20 cellular contexts compared by ENCODE assay signal in genomic region chr3:49460956-49461355, GRCh38. TPM values are rescaled to one million over a fixed set of nuclear protein-coding genes. Genes with fewer than 3 reads are reported as not detected.
DNase-seq lines count a peak whose midpoint lies in the region; ATAC-seq, FAIRE-seq and TF ChIP-seq lines count a peak whose summit lies in the region.
"Had no signal": no experiment of that assay in that cellular context is flagged by ENCODE, and none has a peak within 500 bp of the region (broad histone marks: within the 10 kb centered on the region; RNA-seq: fewer than 3 reads in every experiment).

No MANE protein-coding gene starts in this region.

- WGBS in right cardiac atrium = 83% methylated on average over 4 of the region's 4 CpGs
- 84% methylated on average over 4 of the region's 4 CpGs for WGBS in suprapubic skin

- H3K4me1 ChIP-seq in cardiac muscle cell (ENCODE audit: low read depth) = peaks cover 43% of the 10 kb centered on the region
- peaks cover 14% of the 10 kb centered on the region for H3K4me1 ChIP-seq in right cardiac atrium (ENCODE audit: control insufficient read depth, insufficient read depth, low read length)
- H3K4me1 ChIP-seq in suprapubic skin = peaks cover 25% of the 10 kb centered on the region

- TF ChIP-seq POLR2A in suprapubic skin (IDR thresholded peaks at IDR 0.05) = no peak

- H3K4me3 ChIP-seq in cardiac muscle cell (no peak overlapping the region), right cardiac atrium (ENCODE audit: low read length) (no peak overlapping the region), bronchial epithelial cell (ENCODE audit: low read depth, low read length) (no peak overlapping the region), suprapubic skin (no peak overlapping the region)
- H3K4me3 ChIP-seq: BLaER1, HAP-1, Peyer's patch, tibial artery had no signal

- H3K4me3 Mint-ChIP-seq in type B pancreatic cell = peak overlapping the region; percentile 68
- H3K4me3 Mint-ChIP-seq: activated T-cell treated with anti-CD3 and anti-CD28 coated beads, Interleukin-2, amount 50 U/mL, for 72 hours; IgD-negative memory B cell had no signal

- TF ChIP-seq CTCF in cardiac muscle cell (IDR thresholded peaks at IDR 0.05; ENCODE audit: low read depth, low read length) (no peak), bronchial epithelial cell (IDR thresholded peaks at IDR 0.05; ENCODE audit: insufficient read depth, low read length, severe bottlenecking) (no peak), type B pancreatic cell (conservative IDR thresholded peaks at IDR 0.05) (no peak), suprapubic skin (IDR thresholded peaks at IDR 0.05) (no peak)

- H3K4me1 Mint-ChIP-seq in type B pancreatic cell (ENCODE audit: unreplicated experiment) = peaks cover 28% of the 10 kb centered on the region
- H3K4me1 Mint-ChIP-seq: IgD-negative memory B cell had no signal

- ATAC-seq in right cardiac atrium = no peak
- ATAC-seq: activated T-cell treated with anti-CD3 and anti-CD28 coated beads, Interleukin-2, amount 50 U/mL, for 72 hours had no signal

- no peaks in the 10 kb centered on the region for H3K9me3 ChIP-seq in cardiac muscle cell (ENCODE audit: low read depth)
- H3K9me3 ChIP-seq in right cardiac atrium (ENCODE audit: control insufficient read depth, low read length) = no peaks in the 10 kb centered on the region
- no peaks in the 10 kb centered on the region for H3K9me3 ChIP-seq in suprapubic skin
- H3K9me3 ChIP-seq: BLaER1, HAP-1, Peyer's patch, tibial artery had no signal

- FAIRE-seq in bronchial epithelial cell (lab: Jason Lieb, UNC) = peak; percentile 55
- FAIRE-seq: endometrium, TTC549 had no signal

- no peaks in the 10 kb centered on the region for H3K27me3 Mint-ChIP-seq in type B pancreatic cell
- H3K27me3 Mint-ChIP-seq: IgD-negative memory B cell had no signal

- no peaks in the 10 kb centered on the region for H3K9me3 Mint-ChIP-seq in type B pancreatic cell
- H3K9me3 Mint-ChIP-seq: activated T-cell treated with anti-CD3 and anti-CD28 coated beads, Interleukin-2, amount 50 U/mL, for 72 hours; IgD-negative memory B cell had no signal

- H3K27ac Mint-ChIP-seq in type B pancreatic cell = peak overlapping the region; percentile 93
- H3K27ac Mint-ChIP-seq: activated T-cell treated with anti-CD3 and anti-CD28 coated beads, Interleukin-2, amount 50 U/mL, for 72 hours; IgD-negative memory B cell had no signal

- DNase-seq in cardiac muscle cell (ENCODE audit: low read depth in 1 of 2, low spot score in 1 of 2) = no peak
- DNase-seq in right cardiac atrium = no peak
- no peak for DNase-seq in bronchial epithelial cell (ENCODE audit: low read depth)
- DNase-seq in myocyte (ENCODE audit: low read depth) = peak; percentile 58
- no peak for DNase-seq in type B pancreatic cell (ENCODE audit: extremely low spot score, unreplicated experiment)
- DNase-seq in suprapubic skin (ENCODE audit: low spot score in 2 of 2) = no peak
- DNase-seq in NCI-H524 treated with DMSO at 0.1 percent for 48 hours (lab: John Stamatoyannopoulos, UW) = no peak
- DNase-seq in NCI-H146 (lab: John Stamatoyannopoulos, UW) = no peak
- DNase-seq: 8988T; activated CD4-positive, alpha-beta T cell treated with anti-CD3 and anti-CD28 coated beads, Interleukin-2, amount 50 U/mL, for 4 hours; activated T-cell treated with anti-CD3 and anti-CD28 coated beads, Interleukin-2, amount 50 U/mL, for 72 hours; DMS 273 treated with DMSO at 0.1 percent for 48 hours; Peyer's patch; stimulated activated CD4-positive, alpha-beta T cell treated with anti-CD3 and anti-CD28 coated beads, Interleukin-4, amount 100 ng/mL, for 4 hours; tibial artery had no signal

- H3K27me3 ChIP-seq in cardiac muscle cell (no peaks in the 10 kb centered on the region), right cardiac atrium (ENCODE audit: control insufficient read depth, insufficient read depth) (no peaks in the 10 kb centered on the region), bronchial epithelial cell (ENCODE audit: control insufficient read depth, insufficient read depth, low read length) (no peaks in the 10 kb centered on the region), suprapubic skin (no peaks in the 10 kb centered on the region)
- H3K27me3 ChIP-seq: BLaER1, Peyer's patch, tibial artery had no signal

- H3K27ac ChIP-seq in cardiac muscle cell = peak overlapping the region; percentile 97
- H3K27ac ChIP-seq in right cardiac atrium (ENCODE audit: low read length) = no peak overlapping the region
- no peak overlapping the region for H3K27ac ChIP-seq in suprapubic skin
- H3K27ac ChIP-seq: BLaER1, tibial artery had no signal

- H3K36me3 ChIP-seq in cardiac muscle cell (no peaks in the 10 kb centered on the region), bronchial epithelial cell (ENCODE audit: control insufficient read depth, insufficient read depth, low read length) (no peaks in the 10 kb centered on the region), suprapubic skin (no peaks in the 10 kb centered on the region)
- H3K36me3 ChIP-seq: BLaER1, HAP-1, Peyer's patch, tibial artery had no signal

- intact Hi-C loops in right cardiac atrium (cut with DNase I) = loop anchor here in 1 of 4 donors (10.0 kb wide), 1 partner anchor 214 kb away; the partner anchor contains the start of gene APEH

- H3K36me3 Mint-ChIP-seq in type B pancreatic cell = no peaks in the 10 kb centered on the region
- H3K36me3 Mint-ChIP-seq: IgD-negative memory B cell had no signal

- no peak for TF ChIP-seq EP300 in suprapubic skin (IDR thresholded peaks at IDR 0.05)

RNA-seq across cellular contexts. Expression of gene DAG1, which starts 9.1 kb away (rescaled TPM):
- total RNA-seq in cardiac muscle cell (185 and 194 TPM in 2 replicates), right cardiac atrium (100 to 1,000 TPM; 113 to 141 (median 121) TPM), bronchial epithelial cell (20.3 and 26.9 TPM in 2 replicates), myocyte (276 and 362 TPM in 2 replicates), type B pancreatic cell (ENCODE audit: low replicate concordance) (84.3 and 126 TPM in 2 replicates), suprapubic skin (100 to 1,000 TPM in 1 of 4 donors, 10 to 100 TPM in 3; 42.1 to 102 (median 76.6) TPM)
- polyA plus RNA-seq in cardiac muscle cell (104 and 107 TPM in 2 replicates), right cardiac atrium (64.0 TPM)
- polyA plus RNA-seq in myocyte (2012) = 86.1 TPM

RNA-seq across cellular contexts. Expression of gene NICN1, which starts 31.8 kb away (rescaled TPM):
- total RNA-seq in cardiac muscle cell = 6.2 and 21.1 TPM in 2 replicates
- 30.4 and 37.7 TPM in 2 replicates for polyA plus RNA-seq in cardiac muscle cell
- 10 to 100 TPM in 3 of 4 donors, 1 to 10 TPM in 1; 7.5 to 19.4 (median 18.4) TPM for total RNA-seq in right cardiac atrium
- 13.3 TPM for polyA plus RNA-seq in right cardiac atrium
- total RNA-seq in bronchial epithelial cell = 1.3 and 3.3 TPM in 2 replicates
- 3.4 and 5.7 TPM in 2 replicates for total RNA-seq in myocyte
- 11.8 TPM for polyA plus RNA-seq in myocyte (2012)
- total RNA-seq in type B pancreatic cell (ENCODE audit: low replicate concordance) = 16.2 and 27.1 TPM in 2 replicates
- 10 to 100 TPM in 2 of 4 donors, 1 to 10 TPM in 2; 4.7 to 11.5 (median 9.1) TPM for total RNA-seq in suprapubic skin

RNA-seq across cellular contexts. Expression of gene AMT, which starts 38.7 kb away (rescaled TPM):
- total RNA-seq in cardiac muscle cell = 37.3 and 67.2 TPM in 2 replicates
- 105 and 138 TPM in 2 replicates for polyA plus RNA-seq in cardiac muscle cell
- total RNA-seq in right cardiac atrium = 10 to 100 TPM; 17.4 to 33.7 (median 29.6) TPM
- polyA plus RNA-seq in right cardiac atrium = 20.0 TPM
- total RNA-seq in bronchial epithelial cell = 0.79 and 2.2 TPM in 2 replicates
- 0.36 and 0.56 TPM in 2 replicates for total RNA-seq in myocyte
- 2.3 TPM for polyA plus RNA-seq in myocyte (2012)
- total RNA-seq in type B pancreatic cell (ENCODE audit: low replicate concordance) = 12.5 and 21.6 TPM in 2 replicates
- 10 to 100 TPM in 1 of 4 donors, 1 to 10 TPM in 3; 2.2 to 17.3 (median 5.0) TPM for total RNA-seq in suprapubic skin

RNA-seq across cellular contexts. Expression of gene TCTA, which starts 48.7 kb away (rescaled TPM):
- total RNA-seq in cardiac muscle cell (12.1 and 26.7 TPM in 2 replicates), right cardiac atrium (10 to 100 TPM; 15.5 to 21.4 (median 19.0) TPM), bronchial epithelial cell (4.5 and 9.1 TPM in 2 replicates), myocyte (30.0 and 37.2 TPM in 2 replicates), type B pancreatic cell (ENCODE audit: low replicate concordance) (25.0 and 31.4 TPM in 2 replicates), suprapubic skin (10 to 100 TPM; 10.8 to 25.5 (median 19.6) TPM)
- polyA plus RNA-seq in cardiac muscle cell (16.8 and 30.6 TPM in 2 replicates), right cardiac atrium (19.4 TPM)
- 80.4 TPM for polyA plus RNA-seq in myocyte (2012)

RNA-seq across cellular contexts. Expression of gene RHOA, which starts 49.2 kb away (rescaled TPM):
- total RNA-seq in cardiac muscle cell (461 and 522 TPM in 2 replicates), right cardiac atrium (100 to 1,000 TPM; 217 to 310 (median 265) TPM), bronchial epithelial cell (300 and 621 TPM in 2 replicates), myocyte (663 and 808 TPM in 2 replicates), type B pancreatic cell (ENCODE audit: low replicate concordance) (300 and 325 TPM in 2 replicates), suprapubic skin (100 to 1,000 TPM; 315 to 373 (median 341) TPM)
- polyA plus RNA-seq in cardiac muscle cell (356 and 359 TPM in 2 replicates), right cardiac atrium (142 TPM)
- polyA plus RNA-seq in myocyte (2012) = 745 TPM
